ENCODE assay signal across 35 cellular contexts in genomic region chr19:38505958-38506357, GRCh38.
"Had no signal": no experiment of that assay in that cellular context is flagged by ENCODE, and none has a peak within 500 bp of the region (broad histone marks: within the 10 kb centered on the region; RNA-seq: fewer than 3 reads in every experiment).

No MANE protein-coding gene starts in this region.

- H3K27ac Mint-ChIP-seq: activated B cell treated with CpG ODN at 0.5 μM for 24 hours; activated CD8-positive, alpha-beta T cell treated with anti-CD3 and anti-CD28 coated beads for 36 hours; activated naive CD4-positive, alpha-beta T cell treated with anti-CD3 and anti-CD28 coated beads, Interleukin-2, amount 50 U/mL, for 24 hours; activated naive CD8-positive, alpha-beta T cell treated with anti-CD3 and anti-CD28 coated beads, Interleukin-2, amount 10 ng/mL, durations not matched to agents 7 days and 5 days; activated T-cell treated with anti-CD3 and anti-CD28 coated beads, Interleukin-2, amount 50 U/mL, for 72 hours had no signal

- H3K36me3 Mint-ChIP-seq: activated naive CD4-positive, alpha-beta T cell treated with anti-CD3 and anti-CD28 coated beads, Interleukin-2, amount 50 U/mL, for 24 hours; activated naive CD8-positive, alpha-beta T cell treated with anti-CD3 and anti-CD28 coated beads, Interleukin-2, amount 10 ng/mL, durations not matched to agents 7 days and 5 days had no signal

- H3K4me3 ChIP-seq: ascending aorta, cardiac muscle cell had no signal

- H3K27ac ChIP-seq: ascending aorta, cardiac muscle cell, VCaP had no signal

- H3K9me3 Mint-ChIP-seq: activated B cell treated with CpG ODN at 0.5 μM for 24 hours; activated CD8-positive, alpha-beta T cell treated with anti-CD3 and anti-CD28 coated beads for 36 hours; activated naive CD4-positive, alpha-beta T cell treated with anti-CD3 and anti-CD28 coated beads, Interleukin-2, amount 50 U/mL, for 24 hours; activated naive CD8-positive, alpha-beta T cell treated with anti-CD3 and anti-CD28 coated beads, Interleukin-2, amount 10 ng/mL, durations not matched to agents 7 days and 5 days; activated T-cell treated with anti-CD3 and anti-CD28 coated beads, Interleukin-2, amount 50 U/mL, for 72 hours; activated T-helper 17 cell treated with anti-CD3 and anti-CD28 coated beads, Interleukin-2, amount 50 U/mL, for 72 hours; central memory CD8-positive, alpha-beta T cell had no signal

- DNase-seq: activated B cell treated with CpG ODN at 0.5 μM for 24 hours; activated CD4-positive, alpha-beta T cell treated with anti-CD3 and anti-CD28 coated beads for 4 hours; activated CD4-positive, alpha-beta T cell treated with anti-CD3 and anti-CD28 coated beads, Interleukin-2, amount 50 U/mL, for 4 hours; activated CD4-positive, CD25-positive, alpha-beta regulatory T cell treated with anti-CD3 and anti-CD28 coated beads, Interleukin-2, amount 50 U/mL, for 72 hours; activated CD8-positive, alpha-beta T cell treated with anti-CD3 and anti-CD28 coated beads for 36 hours; activated effector memory CD4-positive, alpha-beta T cell treated with anti-CD3 and anti-CD28 coated beads, Interleukin-2, amount 50 U/mL, for 16 hours; activated naive CD4-positive, alpha-beta T cell; activated naive CD8-positive, alpha-beta T cell treated with anti-CD3 and anti-CD28 coated beads, Interleukin-2, amount 10 ng/mL, durations not matched to agents 7 days and 5 days; activated T-cell treated with anti-CD3 and anti-CD28 coated beads, Interleukin-2, amount 50 U/mL, for 1 hour; activated T-cell treated with anti-CD3 and anti-CD28 coated beads, Interleukin-2, amount 50 U/mL, for 72 hours; amygdala; Kasumi-1; MG63; NCI-H1048; NCI-H1105 treated with DMSO at 0.1 percent for 48 hours; NCI-H1436; NCI-H1694; NCI-H1930; NCI-H2081 treated with DMSO at 0.1 percent for 48 hours; NCI-H226; NCI-H446 treated with DMSO at 0.1 percent for 48 hours; NCI-H524 treated with DMSO at 0.1 percent for 48 hours; NK-92 treated with Interleukin-12 subunit alpha and Interleukin-12 subunit beta, amount 100 ng/mL, for 24 hours; OCI-M1; Right ventricle myocardium superior; SW 1271; T-helper 1 cell; T-helper 2 cell; T-helper 9 cell had no signal

- H3K4me1 ChIP-seq: ascending aorta had no signal

- H3K36me3 ChIP-seq: ascending aorta, cardiac muscle cell, MG63 had no signal

- H3K9me3 ChIP-seq: ascending aorta, MG63 had no signal

- H3K27me3 Mint-ChIP-seq: activated naive CD4-positive, alpha-beta T cell treated with anti-CD3 and anti-CD28 coated beads, Interleukin-2, amount 50 U/mL, for 24 hours; activated T-helper 17 cell treated with anti-CD3 and anti-CD28 coated beads, Interleukin-2, amount 50 U/mL, for 72 hours had no signal

- H3K4me3 Mint-ChIP-seq: activated B cell treated with CpG ODN at 0.5 μM for 24 hours; activated CD8-positive, alpha-beta T cell treated with anti-CD3 and anti-CD28 coated beads for 36 hours; activated naive CD8-positive, alpha-beta T cell treated with anti-CD3 and anti-CD28 coated beads, Interleukin-2, amount 10 ng/mL, durations not matched to agents 7 days and 5 days had no signal

- H3K27me3 ChIP-seq: ascending aorta, cardiac muscle cell had no signal

- H3K4me1 Mint-ChIP-seq: activated naive CD8-positive, alpha-beta T cell treated with anti-CD3 and anti-CD28 coated beads, Interleukin-2, amount 10 ng/mL, durations not matched to agents 7 days and 5 days had no signal

- ATAC-seq: activated CD8-positive, alpha-beta T cell treated with anti-CD3 and anti-CD28 coated beads for 36 hours; activated T-helper 17 cell treated with anti-CD3 and anti-CD28 coated beads, Interleukin-2, amount 50 U/mL, for 72 hours had no signal
